ENCODE assay signal across 8 cellular contexts in genomic region chr6:131519670-131520436, GRCh38. TPM values are rescaled to one million over a fixed set of nuclear protein-coding genes. Genes with fewer than 3 reads are reported as not detected.
DNase-seq lines count a peak whose midpoint lies in the region; ATAC-seq and TF ChIP-seq lines count a peak whose summit lies in the region.

No MANE protein-coding gene starts in this region.

- no peak overlapping the region for H3K4me2 ChIP-seq in hepatocyte

- no peaks in the 10 kb centered on the region for H3K36me3 ChIP-seq in hepatocyte (replicated peaks; ENCODE audit: insufficient read depth, low read depth)

- no peak overlapping the region for H3K4me3 ChIP-seq in hepatocyte

- no peak overlapping the region for H2AFZ ChIP-seq in hepatocyte

- peak; percentile 35 for DNase-seq in Caki2 (ENCODE audit: low read depth)
- DNase-seq in NCI-H69 (lab: John Stamatoyannopoulos, UW), result peak; percentile 66
- DNase-seq in activated T-cell treated with anti-CD3 and anti-CD28 coated beads, Interleukin-2, amount 50 U/mL, for 48 hours, result peak; percentile 56 to 59
- peak; percentile 61 for DNase-seq in hepatocyte (ENCODE audit: low spot score)
- DNase-seq in stimulated activated CD4-positive, alpha-beta T cell treated with anti-CD3 and anti-CD28 coated beads, Interleukin-4, amount 100 ng/mL, for 24 hours, result peak; percentile 53
- DNase-seq in middle frontal gyrus (ENCODE audit: extremely low spot score, low spot score), result no peak

- H3K27me3 ChIP-seq in hepatocyte, result no peaks in the 10 kb centered on the region

- no peaks in the 10 kb centered on the region for H4K20me1 ChIP-seq in hepatocyte (ENCODE audit: insufficient read depth, poor library complexity, severe bottlenecking)

- no peaks in the 10 kb centered on the region for H3K79me2 ChIP-seq in hepatocyte

- in situ Hi-C loops in Caki2 (cut with HindIII; ENCODE audit: low pct_unique_long_range_greater_than_20kb, low sequenced_read_pairs), result no loop called here

- WGBS in hepatocyte (ENCODE audit: low lambda C conversion rate, missing lambda C conversion rate), result 51% methylated on average over 2 of the region's 2 CpGs

- no peaks in the 10 kb centered on the region for H3K4me1 ChIP-seq in hepatocyte (ENCODE audit: insufficient read depth)

- no peaks in the 10 kb centered on the region for H3K9me3 ChIP-seq in hepatocyte (ENCODE audit: low read depth)

- ATAC-seq in GM19023 (IDR thresholded peaks at IDR 0.05; ENCODE audit: unreplicated experiment), result peak; percentile 95
- peak; percentile 99 for ATAC-seq in HG03095 (IDR thresholded peaks at IDR 0.05; ENCODE audit: unreplicated experiment)

- H3K9me2 ChIP-seq in hepatocyte (replicated peaks; ENCODE audit: insufficient read depth), result no peaks in the 10 kb centered on the region

- H3K27ac ChIP-seq in hepatocyte, result no peak overlapping the region

- TF ChIP-seq CTCF in hepatocyte (IDR thresholded peaks at IDR 0.05; ENCODE audit: poor library complexity), result peak; percentile 37

RNA-seq across cellular contexts. Expression of gene ARG1, which starts 53.2 kb away (rescaled TPM):
- not detected in 2 replicates for total RNA-seq in Caki2 (2014; rRNA removed; shearing (Covaris generic); ENCODE audit: low replicate concordance)
- 104 and 107 TPM in 2 replicates for total RNA-seq in hepatocyte
- 50.0 and 81.4 TPM in 2 replicates for polyA plus RNA-seq in hepatocyte

Comparison
In these comparisons a context has a peak if more than half of its experiments do, and no peak if none do; other contexts are left out.
1. RNA of gene ARG1, which starts 53.2 kb away (total RNA-seq): 104 to 107 TPM in hepatocyte; not detected in Caki2; every median in the first group is over 100 times any median in the second.